In genomic region chr2:64727843-64728463, GRCh38 we compare ENCODE assay signal across 9 cellular contexts.
A peak's percentile ranks its signal among the peaks of the same experiment; 100 is the strongest.
DNase-seq lines count a peak whose midpoint lies in the region; ATAC-seq and TF ChIP-seq lines count a peak whose summit lies in the region.
"Had no signal": no experiment of that assay in that cellular context is flagged by ENCODE, and none has a peak within 500 bp of the region (broad histone marks: within the 10 kb centered on the region; RNA-seq: fewer than 3 reads in every experiment).

No MANE protein-coding gene starts in this region.

- WGBS in heart left ventricle, 4 donors = 88 to 91% (median 88%) methylated on average over 9 to 11 of the region's 11 CpGs

- CTCF ChIA-PET in CD4-positive, alpha-beta T cell (lab: Charles Lee) = interaction anchor here (1.1 to 3.6 kb wide), 3 partner anchors 22 to 81 kb away, joined by 3 to 18 read pairs (median 5); no protein-coding TSS in a partner anchor

- no peak overlapping the region for H3K4me3 ChIP-seq in heart left ventricle

- no peak for TF ChIP-seq POLR2A in heart left ventricle (IDR thresholded peaks at IDR 0.05)

- H3K27me3 Mint-ChIP-seq in CD4-positive, alpha-beta T cell = no peaks in the 10 kb centered on the region
- no peaks in the 10 kb centered on the region for H3K27me3 Mint-ChIP-seq in memory B cell

- intact Hi-C loops in CD4-positive, alpha-beta T cell (cut with DNase I, micrococcal nuclease) = no loop called here
- intact Hi-C loops in heart left ventricle (cut with DNase I) = loop anchor here in 1 of 10 donors (5.0 kb wide), 1 partner anchor 66 kb away; no protein-coding TSS in a partner anchor

- H3K27ac ChIP-seq in CD4-positive, alpha-beta T cell (ENCODE audit: low read depth, low read length) = no peak overlapping the region
- H3K27ac ChIP-seq in heart left ventricle = peak overlapping the region in 2 of 12 donors; percentile 31 to 81

- peaks cover 9% of the 10 kb centered on the region for H3K36me3 Mint-ChIP-seq in CD4-positive, alpha-beta T cell (ENCODE audit: low read depth)
- peaks cover 1% of the 10 kb centered on the region for H3K36me3 Mint-ChIP-seq in memory B cell

- H3K4me1 Mint-ChIP-seq in CD4-positive, alpha-beta T cell (ENCODE audit: low read depth) = peaks cover 59% of the 10 kb centered on the region
- H3K4me1 Mint-ChIP-seq in memory B cell = peaks cover 39% of the 10 kb centered on the region

- peak overlapping the region; percentile 53 for H3K4me3 Mint-ChIP-seq in CD4-positive, alpha-beta T cell
- H3K4me3 Mint-ChIP-seq in memory B cell = peak overlapping the region; percentile 53

- H3K4me1 ChIP-seq in heart left ventricle = peaks cover 0 to 52% (median 10%) of the 10 kb centered on the region in 12 donors

- POLR2A ChIA-PET in CD4-positive, alpha-beta T cell (lab: Charles Lee) = interaction anchor here (0.6 to 7.3 kb wide), 19 partner anchors 9 to 592 kb away, joined by 3 to 98 read pairs (median 4); partner anchors contain the start of gene SERTAD2

- TF ChIP-seq CTCF in CD4-positive, alpha-beta T cell (IDR thresholded peaks at IDR 0.05) = no peak
- TF ChIP-seq CTCF in heart left ventricle (IDR thresholded peaks at IDR 0.05) = no peak

- no peak for DNase-seq in CD4-positive, alpha-beta T cell
- DNase-seq in SK-N-DZ (ENCODE audit: low spot score) (peak; percentile 31), memory B cell (ENCODE audit: low spot score in 2 of 2) (no peak), NCI-H345 (lab: John Stamatoyannopoulos, UW) (no peak), heart left ventricle (no peak)
- no peak for DNase-seq in activated CD4-positive, CD25-positive, alpha-beta regulatory T cell (lab: John Stamatoyannopoulos, UW)
- DNase-seq: left cardiac atrium had no signal

- no peak for ATAC-seq in CD4-positive, alpha-beta T cell (ENCODE audit: poor library complexity)
- peak; percentile 22 for ATAC-seq in GM19351 (IDR thresholded peaks at IDR 0.05; ENCODE audit: unreplicated experiment)
- peak; percentile 23 for ATAC-seq in memory B cell (ENCODE audit: low read depth)
- ATAC-seq in HG02885 (IDR thresholded peaks at IDR 0.05; ENCODE audit: poor library complexity, unreplicated experiment) = no peak
- no peak for ATAC-seq in heart left ventricle
- ATAC-seq: left cardiac atrium had no signal

- no peaks in the 10 kb centered on the region for H3K27me3 ChIP-seq in CD4-positive, alpha-beta T cell (ENCODE audit: control insufficient read depth, insufficient read depth, low read length)
- no peaks in the 10 kb centered on the region for H3K27me3 ChIP-seq in heart left ventricle

- no peaks in the 10 kb centered on the region for H3K9me3 ChIP-seq in CD4-positive, alpha-beta T cell (ENCODE audit: control insufficient read depth, low read length)
- H3K9me3 ChIP-seq in heart left ventricle = no peaks in the 10 kb centered on the region

- no peaks in the 10 kb centered on the region for H3K9me3 Mint-ChIP-seq in CD4-positive, alpha-beta T cell
- no peaks in the 10 kb centered on the region for H3K9me3 Mint-ChIP-seq in memory B cell

- no peaks in the 10 kb centered on the region for H3K36me3 ChIP-seq in heart left ventricle

- peak overlapping the region; percentile 79 for H3K27ac Mint-ChIP-seq in CD4-positive, alpha-beta T cell
- H3K27ac Mint-ChIP-seq in memory B cell = peak overlapping the region; percentile 96

Comparison
In these comparisons a context has a peak if more than half of its experiments do, and no peak if none do; other contexts are left out.
1. ATAC-seq: peak in GM19351 (single experiment) and memory B cell (single experiment); none in CD4-positive, alpha-beta T cell (single experiment), HG02885 (single experiment) and heart left ventricle (0 of 4).